ENCODE assay signal across 17 cellular contexts in genomic region chr1:161838885-161839284, GRCh38.
DNase-seq lines count a peak whose midpoint lies in the region; ATAC-seq and TF ChIP-seq lines count a peak whose summit lies in the region.
"Had no signal": no experiment of that assay in that cellular context is flagged by ENCODE, and none has a peak within 500 bp of the region (broad histone marks: within the 10 kb centered on the region; RNA-seq: fewer than 3 reads in every experiment).

No MANE protein-coding gene starts in this region.

- no peaks in the 10 kb centered on the region for H3K27me3 Mint-ChIP-seq in activated naive CD4-positive, alpha-beta T cell treated with anti-CD3 and anti-CD28 coated beads for 36 hours (ENCODE audit: low read depth)
- no peaks in the 10 kb centered on the region for H3K27me3 Mint-ChIP-seq in activated naive CD4-positive, alpha-beta T cell treated with anti-CD3 and anti-CD28 coated beads, Interleukin-2, amount 10 ng/mL, durations not matched to agents 7 days and 5 days
- H3K27me3 Mint-ChIP-seq: CD4-positive, alpha-beta memory T cell; IgD-negative memory B cell had no signal

- no peaks in the 10 kb centered on the region for H3K4me1 ChIP-seq in ascending aorta
- H3K4me1 ChIP-seq: BLaER1 had no signal

- H3K9me3 ChIP-seq in ascending aorta = no peaks in the 10 kb centered on the region
- H3K9me3 ChIP-seq: BLaER1 had no signal

- H3K27ac Mint-ChIP-seq in activated naive CD4-positive, alpha-beta T cell treated with anti-CD3 and anti-CD28 coated beads for 36 hours = peak overlapping the region; percentile 17
- H3K27ac Mint-ChIP-seq in activated naive CD4-positive, alpha-beta T cell treated with anti-CD3 and anti-CD28 coated beads, Interleukin-2, amount 10 ng/mL, durations not matched to agents 7 days and 5 days = no peak overlapping the region
- H3K27ac Mint-ChIP-seq: CD14-positive monocyte, H9, IgD-negative memory B cell had no signal

- peak; percentile 36 for ATAC-seq in sciatic nerve
- ATAC-seq: HepG2 had no signal

- H3K27ac ChIP-seq in ascending aorta = no peak overlapping the region
- H3K27ac ChIP-seq: BLaER1 had no signal

- peaks cover 25% of the 10 kb centered on the region for H3K4me1 Mint-ChIP-seq in activated naive CD4-positive, alpha-beta T cell treated with anti-CD3 and anti-CD28 coated beads for 36 hours (ENCODE audit: low read depth)
- H3K4me1 Mint-ChIP-seq in activated naive CD4-positive, alpha-beta T cell treated with anti-CD3 and anti-CD28 coated beads, Interleukin-2, amount 10 ng/mL, durations not matched to agents 7 days and 5 days = no peaks in the 10 kb centered on the region
- H3K4me1 Mint-ChIP-seq: CD14-positive monocyte, H9, IgD-negative memory B cell had no signal

- H3K4me3 ChIP-seq in GM06990 (replicated peaks; ENCODE audit: low read depth, low read length) (no peak overlapping the region), ascending aorta (no peak overlapping the region)
- H3K4me3 ChIP-seq: BLaER1 had no signal

- no peak for DNase-seq in activated naive CD4-positive, alpha-beta T cell treated with anti-CD3 and anti-CD28 coated beads for 36 hours
- no peak for DNase-seq in activated naive CD4-positive, alpha-beta T cell treated with anti-CD3 and anti-CD28 coated beads, Interleukin-2, amount 10 ng/mL, durations not matched to agents 7 days and 5 days
- DNase-seq in GM06990 (ENCODE audit: extremely low read depth, insufficient read length) (peak; percentile 5), amniotic epithelial cell (ENCODE audit: low read depth) (peak; percentile 51), sciatic nerve (ENCODE audit: low spot score) (no peak), ascending aorta (ENCODE audit: low spot score in 2 of 2) (no peak), NOMO-1 (lab: John Stamatoyannopoulos, UW; ENCODE audit: unreplicated experiment in 2 of 2) (no peak)
- DNase-seq in stimulated activated naive CD4-positive, alpha-beta T cell treated with Interleukin-2 at 50 U/mL for 16 hours (lab: John Stamatoyannopoulos, UW) = no peak
- DNase-seq: 8988T; Calu3; CD4-positive, alpha-beta memory T cell; GDM1; H9 had no signal

- peaks cover 2% of the 10 kb centered on the region; the same call in 1 of the 2 replicates for H3K36me3 ChIP-seq in GM06990 (ENCODE audit: control insufficient read depth, insufficient read depth, low read length)
- H3K36me3 ChIP-seq in ascending aorta = peaks cover 0 to under 1% of the 10 kb centered on the region in 2 donors

- intact Hi-C loops in activated naive CD4-positive, alpha-beta T cell treated with anti-CD3 and anti-CD28 coated beads for 36 hours (cut with micrococcal nuclease) = no loop called here
- intact Hi-C loops in sciatic nerve (cut with DNase I) (no loop called here), ascending aorta (cut with DNase I) (no loop called here)

- H3K36me3 Mint-ChIP-seq in activated naive CD4-positive, alpha-beta T cell treated with anti-CD3 and anti-CD28 coated beads for 36 hours (ENCODE audit: low read depth) = peaks cover 33% of the 10 kb centered on the region
- peaks cover 41% of the 10 kb centered on the region for H3K36me3 Mint-ChIP-seq in activated naive CD4-positive, alpha-beta T cell treated with anti-CD3 and anti-CD28 coated beads, Interleukin-2, amount 10 ng/mL, durations not matched to agents 7 days and 5 days

- H3K9me3 Mint-ChIP-seq in activated naive CD4-positive, alpha-beta T cell treated with anti-CD3 and anti-CD28 coated beads for 36 hours = no peaks in the 10 kb centered on the region
- H3K9me3 Mint-ChIP-seq in activated naive CD4-positive, alpha-beta T cell treated with anti-CD3 and anti-CD28 coated beads, Interleukin-2, amount 10 ng/mL, durations not matched to agents 7 days and 5 days = no peaks in the 10 kb centered on the region

- TF ChIP-seq CTCF in GM06990 (IDR thresholded peaks at IDR 0.05; ENCODE audit: insufficient read depth, low read length, poor library complexity, severe bottlenecking) (no peak), ascending aorta (IDR thresholded peaks at IDR 0.05) (no peak)

- CTCF ChIA-PET in activated naive CD4-positive, alpha-beta T cell treated with anti-CD3 and anti-CD28 coated beads for 36 hours (lab: Charles Lee) = no interaction called here
- CTCF ChIA-PET in activated naive CD4-positive, alpha-beta T cell treated with anti-CD3 and anti-CD28 coated beads, Interleukin-2, amount 10 ng/mL, durations not matched to agents 7 days and 5 days (lab: Charles Lee) = no interaction called here

- no peak overlapping the region for H3K4me3 Mint-ChIP-seq in activated naive CD4-positive, alpha-beta T cell treated with anti-CD3 and anti-CD28 coated beads for 36 hours
- no peak overlapping the region for H3K4me3 Mint-ChIP-seq in activated naive CD4-positive, alpha-beta T cell treated with anti-CD3 and anti-CD28 coated beads, Interleukin-2, amount 10 ng/mL, durations not matched to agents 7 days and 5 days
- H3K4me3 Mint-ChIP-seq: CD14-positive monocyte, H9, IgD-negative memory B cell had no signal

- H3K27me3 ChIP-seq in GM06990 (replicated peaks; ENCODE audit: control insufficient read depth, insufficient read depth, low read length) (no peaks in the 10 kb centered on the region), ascending aorta (no peaks in the 10 kb centered on the region)
- H3K27me3 ChIP-seq: BLaER1 had no signal

Comparison
In these comparisons a context has a peak if more than half of its experiments do, and no peak if none do; other contexts are left out.
1. DNase-seq: peak in GM06990 (single experiment) and amniotic epithelial cell (single experiment); none in activated naive CD4-positive, alpha-beta T cell treated with anti-CD3 and anti-CD28 coated beads for 36 hours (single experiment), activated naive CD4-positive, alpha-beta T cell treated with anti-CD3 and anti-CD28 coated beads, Interleukin-2, amount 10 ng/mL, durations not matched to agents 7 days and 5 days (single experiment), sciatic nerve (single experiment), ascending aorta (0 of 2), stimulated activated naive CD4-positive, alpha-beta T cell treated with Interleukin-2 at 50 U/mL for 16 hours (single experiment) and NOMO-1 (0 of 2).